In genomic region chr9:93159601-93160418, GRCh38 we compare ENCODE assay signal across 8 cellular contexts. TPM values are rescaled to one million over a fixed set of nuclear protein-coding genes. Genes with fewer than 3 reads are reported as not detected.
DNase-seq lines count a peak whose midpoint lies in the region; ATAC-seq and TF ChIP-seq lines count a peak whose summit lies in the region.

No MANE protein-coding gene starts in this region.

- intact Hi-C loops in tibial artery (cut with DNase I; ENCODE audit: low total_unique reads) = loop anchor here (5.0 to 10.0 kb wide), 2 partner anchors 147 to 405 kb away; no protein-coding TSS in a partner anchor

- H3K9me3 ChIP-seq in tibial artery = no peaks in the 10 kb centered on the region

- H3K27ac Mint-ChIP-seq in osteocyte (ENCODE audit: unreplicated experiment) = no peak overlapping the region

- H3K27me3 ChIP-seq in tibial artery = no peaks in the 10 kb centered on the region

- no peak overlapping the region for H3K4me3 Mint-ChIP-seq in osteocyte (ENCODE audit: unreplicated experiment)

- no peak overlapping the region for H3K4me3 ChIP-seq in tibial artery

- ATAC-seq in GM21526 (IDR thresholded peaks at IDR 0.05; ENCODE audit: low FRiP score, unreplicated experiment) = peak; percentile 79

- TF ChIP-seq CTCF in osteocyte (IDR thresholded peaks at IDR 0.05) (peak; percentile 96), tibial artery (IDR thresholded peaks at IDR 0.05) (peak; percentile 95 to 98)

- no peaks in the 10 kb centered on the region for H3K27me3 Mint-ChIP-seq in osteocyte (ENCODE audit: unreplicated experiment)

- no peaks in the 10 kb centered on the region for H3K36me3 ChIP-seq in tibial artery

- H3K4me1 Mint-ChIP-seq in osteocyte (ENCODE audit: unreplicated experiment) = peaks cover 10% of the 10 kb centered on the region

- no peak overlapping the region for H3K27ac ChIP-seq in tibial artery

- H3K4me1 ChIP-seq in tibial artery = peaks cover 0 to 8% (median 3%) of the 10 kb centered on the region in 4 donors

- in situ Hi-C loops in KBM-7 (cut with MboI; ENCODE audit: low pct_unique_long_range_greater_than_20kb, low sequenced_read_pairs) = loop anchor here (10.0 kb wide), 1 partner anchor 145 kb away; no protein-coding TSS in a partner anchor

- H3K36me3 Mint-ChIP-seq in osteocyte (ENCODE audit: unreplicated experiment) = no peaks in the 10 kb centered on the region

- no peaks in the 10 kb centered on the region for H3K9me3 Mint-ChIP-seq in osteocyte (ENCODE audit: unreplicated experiment)

- DNase-seq in DMS153 (lab: John Stamatoyannopoulos, UW) (peak; percentile 32), KBM-7 (peak; percentile 80), SHP77 (lab: John Stamatoyannopoulos, UW) (peak; percentile 64), activated gamma-delta T cell treated with Interleukin-2 at 50 U/mL for 16 hours (peak; percentile 66), foreskin melanocyte (peak; percentile 52), osteocyte (ENCODE audit: extremely low spot score, unreplicated experiment) (peak; percentile 94), tibial artery (peak; percentile 76 to 89)

RNA-seq across cellular contexts. Expression of gene WNK2, which starts 24.1 kb away (rescaled TPM):
- total RNA-seq in osteocyte = not detected in 2 replicates

RNA-seq across cellular contexts. Expression of gene NINJ1, which starts 25.8 kb away (rescaled TPM):
- 28.1 and 32.9 TPM in 2 replicates for total RNA-seq in osteocyte

Comparison
In these comparisons a context has a peak if more than half of its experiments do, and no peak if none do; other contexts are left out.
1. DNase-seq: peak in every context shown above with its lines; median percentile 94 in osteocyte; 82 in tibial artery; 80 in KBM-7; 66 in activated gamma-delta T cell treated with Interleukin-2 at 50 U/mL for 16 hours; 64 in SHP77; 52 in foreskin melanocyte; 32 in DMS153.